Comparison of ENCODE assay signal across 13 cellular contexts in genomic region chr10:132450825-132451505, GRCh38. TPM values are rescaled to one million over a fixed set of nuclear protein-coding genes. Genes with fewer than 3 reads are reported as not detected.
DNase-seq lines count a peak whose midpoint lies in the region; ATAC-seq, FAIRE-seq and TF ChIP-seq lines count a peak whose summit lies in the region.
"Had no signal": no experiment of that assay in that cellular context is flagged by ENCODE, and none has a peak within 500 bp of the region (broad histone marks: within the 10 kb centered on the region; RNA-seq: fewer than 3 reads in every experiment).

No MANE protein-coding gene starts in this region.

- no peak for TF ChIP-seq EP300 in Ishikawa (IDR thresholded peaks at IDR 0.05; ENCODE audit: borderline replicate concordance)

- H3K36me3 ChIP-seq in neutrophil, result no peaks in the 10 kb centered on the region

- H3K4me3 ChIP-seq in right cardiac atrium (ENCODE audit: low read length) (no peak overlapping the region), neutrophil (ENCODE audit: low read depth in 1 of 2, low read length in 1 of 2) (no peak overlapping the region)

- TF ChIP-seq CTCF in neutrophil (IDR thresholded peaks at IDR 0.05), result no peak

- H3K4me1 ChIP-seq in right cardiac atrium (ENCODE audit: control insufficient read depth, insufficient read depth, low read length) (peaks cover 2% of the 10 kb centered on the region), neutrophil (ENCODE audit: control insufficient read depth in 1 of 2, insufficient read depth in 1 of 2, low read depth in 1 of 2, low read length in 1 of 2) (peaks cover 48 to 53% of the 10 kb centered on the region in 2 experiments)

- 79% methylated on average over 11 of the region's 11 CpGs for WGBS in right cardiac atrium

- ATAC-seq in right cardiac atrium, result no peak
- ATAC-seq: activated CD4-positive, CD25-positive, alpha-beta regulatory T cell treated with anti-CD3 and anti-CD28 coated beads, Interleukin-2, amount 50 U/mL, for 24 hours; activated T-cell treated with anti-CD3 and anti-CD28 coated beads, Interleukin-2, amount 50 U/mL, for 72 hours had no signal

- FAIRE-seq in RCC 7860 (lab: Jason Lieb, UNC), result no peak
- FAIRE-seq: urothelium cell line had no signal

- H3K9me3 ChIP-seq in right cardiac atrium (ENCODE audit: control insufficient read depth, low read length), result no peaks in the 10 kb centered on the region
- H3K9me3 ChIP-seq in neutrophil, result no peaks in the 10 kb centered on the region

- DNase-seq in CD1c-positive myeloid dendritic cell (ENCODE audit: extremely low spot score), result peak; percentile 33
- DNase-seq in right cardiac atrium, result peak; percentile 17 to 62 (median 45)
- no peak for DNase-seq in RCC 7860 (ENCODE audit: low spot score)
- no peak for DNase-seq in epidermal melanocyte (ENCODE audit: insufficient read length, low spot score)
- DNase-seq in NCI-H1092 (lab: John Stamatoyannopoulos, UW), result no peak
- DNase-seq in SKM-1 (lab: John Stamatoyannopoulos, UW; ENCODE audit: unreplicated experiment), result no peak
- DNase-seq: activated T-cell treated with anti-CD3 and anti-CD28 coated beads, Interleukin-2, amount 50 U/mL, for 72 hours; amniotic stem cell; MV-4-11 had no signal

- intact Hi-C loops in right cardiac atrium (cut with DNase I), result loop anchor here in 2 of 4 donors (5.0 kb wide), 4 partner anchors 59 to 229 kb away; no protein-coding TSS in a partner anchor

- H3K27ac ChIP-seq in right cardiac atrium (ENCODE audit: low read length) (no peak overlapping the region), neutrophil (peak overlapping the region; percentile 7)

- no peak for TF ChIP-seq RAD21 in Ishikawa (IDR thresholded peaks at IDR 0.05; ENCODE audit: low read depth)

- no peaks in the 10 kb centered on the region for H3K27me3 ChIP-seq in right cardiac atrium (ENCODE audit: control insufficient read depth, insufficient read depth)
- no peaks in the 10 kb centered on the region for H3K27me3 ChIP-seq in neutrophil

TF ChIP-seq in Ishikawa, 13 proteins besides CTCF, POLR2A, EP300 and RAD21:
- TF ChIP-seq ZBTB7A (IDR thresholded peaks at IDR 0.05; ENCODE audit: low read depth) (peak; percentile 62), TAF1 (IDR thresholded peaks at IDR 0.05; ENCODE audit: low read depth) (no peak)

RNA-seq across cellular contexts. Expression of gene PWWP2B, which starts 54.0 kb away (rescaled TPM):
- total RNA-seq in right cardiac atrium, result 10 to 100 TPM in 2 of 4 donors, 1 to 10 TPM in 2; 7.0 to 10.6 (median 9.6) TPM
- polyA plus RNA-seq in right cardiac atrium, result 9.1 TPM

Comparison
In these comparisons a context has a peak if more than half of its experiments do, and no peak if none do; other contexts are left out.
1. DNase-seq: peak in CD1c-positive myeloid dendritic cell (single experiment) and right cardiac atrium (3 of 3); none in RCC 7860 (single experiment), epidermal melanocyte (single experiment), NCI-H1092 (single experiment) and SKM-1 (single experiment).